ENCODE assay signal across 27 cellular contexts in genomic region chrX:149004936-149005335, GRCh38.
DNase-seq lines count a peak whose midpoint lies in the region; ATAC-seq, FAIRE-seq and TF ChIP-seq lines count a peak whose summit lies in the region.
"Had no signal": no experiment of that assay in that cellular context is flagged by ENCODE, and none has a peak within 500 bp of the region (broad histone marks: within the 10 kb centered on the region; RNA-seq: fewer than 3 reads in every experiment).

No MANE protein-coding gene starts in this region.

- intact Hi-C loops in activated T-helper 2 cell treated with anti-CD3 and anti-CD28 coated beads, Interferon-gamma antibody, Interleukin-2, Interleukin-4, amounts not matched to agents 10 μg/mL and 5 μg/mL and 100 μg/mL, durations not matched to agents 14 hours and 24 hours and 36 hours (cut with micrococcal nuclease) = no loop called here

- no peak overlapping the region for H2AFZ ChIP-seq in astrocyte (ENCODE audit: low read depth, low read length)
- H2AFZ ChIP-seq: parathyroid adenoma had no signal

- H3K9me3 ChIP-seq in BLaER1 = no peaks in the 10 kb centered on the region
- no peaks in the 10 kb centered on the region for H3K9me3 ChIP-seq in astrocyte (ENCODE audit: insufficient read depth, low read depth, low read length)
- H3K9me3 ChIP-seq: A549, BE2C, colonic mucosa had no signal

- TF ChIP-seq POLR2A in GM12892 (IDR thresholded peaks at IDR 0.05; ENCODE audit: low read depth, low read length) = no peak

- H3K4me2 ChIP-seq in BLaER1 (peak overlapping the region; percentile 55), astrocyte (ENCODE audit: low read length) (no peak overlapping the region)
- H3K4me2 ChIP-seq: A549 had no signal

- H3K36me3 ChIP-seq in BLaER1 (no peaks in the 10 kb centered on the region), astrocyte (ENCODE audit: insufficient read depth, low read length) (no peaks in the 10 kb centered on the region)
- H3K36me3 ChIP-seq: BE2C, colonic mucosa had no signal

- no peak overlapping the region for H3K4me3 Mint-ChIP-seq in astrocyte (ENCODE audit: unreplicated experiment)
- H3K4me3 Mint-ChIP-seq in activated T-helper 2 cell treated with anti-CD3 and anti-CD28 coated beads, Interferon-gamma antibody, Interleukin-2, Interleukin-4, amounts not matched to agents 10 μg/mL and 5 μg/mL and 100 μg/mL, durations not matched to agents 14 hours and 24 hours and 36 hours (ENCODE audit: low read depth) = no peak overlapping the region
- H3K4me3 Mint-ChIP-seq: activated CD4-positive, alpha-beta T cell treated with anti-CD3 and anti-CD28 coated beads, Interleukin-2, amount 10 ng/mL, durations not matched to agents 7 days and 5 days; brain; natural killer cell treated with Interleukin-12 subunit alpha and Interleukin-12 subunit beta and Interleukin-15 and Interleukin-18, amount 100 ng/mL, for 72 hours had no signal

- peak; percentile 8; the same call in 1 of the 2 replicates for TF ChIP-seq CTCF in LNCaP clone FGC (IDR thresholded peaks at IDR 0.05; ENCODE audit: control insufficient read depth, extremely low read depth, insufficient read depth)
- TF ChIP-seq CTCF in astrocyte (IDR thresholded peaks at IDR 0.05; ENCODE audit: insufficient read depth, low read depth, low read length) = no peak

- no peaks in the 10 kb centered on the region for H3K27me3 Mint-ChIP-seq in astrocyte (ENCODE audit: low read depth, unreplicated experiment)
- no peaks in the 10 kb centered on the region for H3K27me3 Mint-ChIP-seq in activated T-helper 2 cell treated with anti-CD3 and anti-CD28 coated beads, Interferon-gamma antibody, Interleukin-2, Interleukin-4, amounts not matched to agents 10 μg/mL and 5 μg/mL and 100 μg/mL, durations not matched to agents 14 hours and 24 hours and 36 hours (ENCODE audit: low read depth)
- H3K27me3 Mint-ChIP-seq: activated CD4-positive, alpha-beta T cell treated with anti-CD3 and anti-CD28 coated beads, Interleukin-2, amount 10 ng/mL, durations not matched to agents 7 days and 5 days; brain had no signal

- FAIRE-seq in GM12892 (lab: Jason Lieb, UNC) (peak; percentile 56), astrocyte (lab: Jason Lieb, UNC) (peak; percentile 49), GM19239 (lab: Jason Lieb, UNC) (no peak)
- FAIRE-seq: A549, D721Med, TTC549, urothelium cell line had no signal

- H3K4me1 Mint-ChIP-seq in astrocyte (ENCODE audit: low read depth, unreplicated experiment) = peaks cover 18% of the 10 kb centered on the region
- H3K4me1 Mint-ChIP-seq in activated T-helper 2 cell treated with anti-CD3 and anti-CD28 coated beads, Interferon-gamma antibody, Interleukin-2, Interleukin-4, amounts not matched to agents 10 μg/mL and 5 μg/mL and 100 μg/mL, durations not matched to agents 14 hours and 24 hours and 36 hours (ENCODE audit: low read depth) = no peaks in the 10 kb centered on the region
- H3K4me1 Mint-ChIP-seq: activated CD4-positive, alpha-beta T cell treated with anti-CD3 and anti-CD28 coated beads, Interleukin-2, amount 10 ng/mL, durations not matched to agents 7 days and 5 days; brain had no signal

- H3K9ac ChIP-seq in BLaER1 (no peak overlapping the region), astrocyte (ENCODE audit: low read length) (no peak overlapping the region)
- H3K9ac ChIP-seq: parathyroid adenoma had no signal

- ATAC-seq in HG02642 (IDR thresholded peaks at IDR 0.05; ENCODE audit: poor library complexity, unreplicated experiment) = no peak
- ATAC-seq: A549; natural killer cell treated with Interleukin-12 subunit alpha and Interleukin-12 subunit beta and Interleukin-15 and Interleukin-18, amount 100 ng/mL, for 72 hours; sciatic nerve had no signal

- no peak overlapping the region for H3K27ac Mint-ChIP-seq in astrocyte (ENCODE audit: unreplicated experiment)
- no peak overlapping the region for H3K27ac Mint-ChIP-seq in activated T-helper 2 cell treated with anti-CD3 and anti-CD28 coated beads, Interferon-gamma antibody, Interleukin-2, Interleukin-4, amounts not matched to agents 10 μg/mL and 5 μg/mL and 100 μg/mL, durations not matched to agents 14 hours and 24 hours and 36 hours
- H3K27ac Mint-ChIP-seq: activated CD4-positive, alpha-beta T cell treated with anti-CD3 and anti-CD28 coated beads, Interleukin-2, amount 10 ng/mL, durations not matched to agents 7 days and 5 days; natural killer cell treated with Interleukin-12 subunit alpha and Interleukin-12 subunit beta and Interleukin-15 and Interleukin-18, amount 100 ng/mL, for 72 hours had no signal

- H3K27ac ChIP-seq in BLaER1 (no peak overlapping the region), astrocyte (ENCODE audit: low read depth, low read length) (no peak overlapping the region)
- H3K27ac ChIP-seq: A549, colonic mucosa, parathyroid adenoma had no signal

- no peaks in the 10 kb centered on the region for H3K36me3 Mint-ChIP-seq in astrocyte (ENCODE audit: low read depth, unreplicated experiment)
- no peaks in the 10 kb centered on the region for H3K36me3 Mint-ChIP-seq in activated T-helper 2 cell treated with anti-CD3 and anti-CD28 coated beads, Interferon-gamma antibody, Interleukin-2, Interleukin-4, amounts not matched to agents 10 μg/mL and 5 μg/mL and 100 μg/mL, durations not matched to agents 14 hours and 24 hours and 36 hours (ENCODE audit: low read depth)
- H3K36me3 Mint-ChIP-seq: brain; natural killer cell treated with Interleukin-12 subunit alpha and Interleukin-12 subunit beta and Interleukin-15 and Interleukin-18, amount 100 ng/mL, for 72 hours had no signal

- no peaks in the 10 kb centered on the region for H4K20me1 ChIP-seq in BLaER1
- H4K20me1 ChIP-seq in astrocyte (ENCODE audit: insufficient read depth, low read length) = no peaks in the 10 kb centered on the region

- H3K4me1 ChIP-seq in BLaER1 = peaks cover 41% of the 10 kb centered on the region
- no peaks in the 10 kb centered on the region for H3K4me1 ChIP-seq in astrocyte (ENCODE audit: insufficient read depth, low read length)
- H3K4me1 ChIP-seq: A549, BE2C, colonic mucosa, parathyroid adenoma had no signal

- H3K27me3 ChIP-seq in BLaER1 = no peaks in the 10 kb centered on the region
- no peaks in the 10 kb centered on the region for H3K27me3 ChIP-seq in astrocyte (ENCODE audit: insufficient read depth, low read length)
- H3K27me3 ChIP-seq: BE2C, colonic mucosa had no signal

- DNase-seq in GM12892 (ENCODE audit: insufficient read length) = no peak
- DNase-seq in LNCaP clone FGC (ENCODE audit: low read depth) = no peak
- no peak for DNase-seq in astrocyte (ENCODE audit: low read depth)
- DNase-seq in activated T-helper 2 cell treated with anti-CD3 and anti-CD28 coated beads, Interferon-gamma antibody, Interleukin-2, Interleukin-4, amounts not matched to agents 10 μg/mL and 5 μg/mL and 100 μg/mL, durations not matched to agents 14 hours and 24 hours and 36 hours (ENCODE audit: low spot score) = no peak
- no peak for DNase-seq in HK-2 (ENCODE audit: unreplicated experiment)
- DNase-seq in GM19239 (ENCODE audit: insufficient read length, low spot score) = no peak
- DNase-seq: activated CD4-positive, alpha-beta T cell treated with anti-CD3 and anti-CD28 coated beads, Interleukin-2, amount 10 ng/mL, durations not matched to agents 7 days and 5 days; activated CD8-positive, alpha-beta memory T cell treated with anti-CD3 and anti-CD28 coated beads, Interleukin-2, amount 50 U/mL, for 4 hours; BE2C; colonic mucosa; glutamatergic neuron; KG1; midbrain; NCI-H1092; NCI-H2081 treated with DMSO at 0.1 percent for 48 hours; NCI-H446; stimulated activated CD4-positive, alpha-beta T cell treated with anti-CD3 and anti-CD28 coated beads, Interleukin-15, amount 100 ng/mL, for 24 hours had no signal

- no peaks in the 10 kb centered on the region for H3K79me2 ChIP-seq in astrocyte (ENCODE audit: insufficient read depth, low read length)
- H3K79me2 ChIP-seq: parathyroid adenoma had no signal

- H3K4me3 ChIP-seq in BLaER1 (no peak overlapping the region), LNCaP clone FGC (ENCODE audit: low read depth, low read length) (no peak overlapping the region), astrocyte (ENCODE audit: insufficient read depth, low read depth, low read length) (no peak overlapping the region)
- H3K4me3 ChIP-seq: A549, colonic mucosa had no signal

- H3K9me3 Mint-ChIP-seq in astrocyte (ENCODE audit: unreplicated experiment) = no peaks in the 10 kb centered on the region
- no peaks in the 10 kb centered on the region for H3K9me3 Mint-ChIP-seq in activated T-helper 2 cell treated with anti-CD3 and anti-CD28 coated beads, Interferon-gamma antibody, Interleukin-2, Interleukin-4, amounts not matched to agents 10 μg/mL and 5 μg/mL and 100 μg/mL, durations not matched to agents 14 hours and 24 hours and 36 hours
- H3K9me3 Mint-ChIP-seq: brain; natural killer cell treated with Interleukin-12 subunit alpha and Interleukin-12 subunit beta and Interleukin-15 and Interleukin-18, amount 100 ng/mL, for 72 hours had no signal
